ENCODE assay signal across 8 cellular contexts in genomic region chr17:40582328-40582901, GRCh38. TPM values are rescaled to one million over a fixed set of nuclear protein-coding genes. Genes with fewer than 3 reads are reported as not detected.
DNase-seq lines count a peak whose midpoint lies in the region; ATAC-seq and TF ChIP-seq lines count a peak whose summit lies in the region.

No MANE protein-coding gene starts in this region.

- CTCF ChIA-PET in activated CD4-positive, alpha-beta T cell treated with anti-CD3 and anti-CD28 coated beads for 36 hours (lab: Charles Lee) = interaction anchor here (0.6 to 1.2 kb wide), 3 partner anchors 15 to 39 kb away, joined by 3 to 4 read pairs (median 4); no protein-coding TSS in a partner anchor

- H3K4me3 Mint-ChIP-seq in activated CD4-positive, alpha-beta T cell treated with anti-CD3 and anti-CD28 coated beads for 36 hours = peak overlapping the region; percentile 50

- H3K36me3 ChIP-seq in gastroesophageal sphincter (no peaks in the 10 kb centered on the region), mesendoderm (ENCODE audit: control insufficient read depth, insufficient read depth, low read length) (no peaks in the 10 kb centered on the region)

- POLR2A ChIA-PET in activated CD4-positive, alpha-beta T cell treated with anti-CD3 and anti-CD28 coated beads for 36 hours (lab: Charles Lee) = interaction anchor here (0.6 to 2.4 kb wide), 6 partner anchors 15 to 32 kb away, joined by 3 to 21 read pairs (median 6); partner anchors contain the start of gene CCR7

- H4K8ac ChIP-seq in mesendoderm (ENCODE audit: low read depth, low read length) = no peak overlapping the region

- peak overlapping the region; percentile 93 for H3K27ac Mint-ChIP-seq in activated CD4-positive, alpha-beta T cell treated with anti-CD3 and anti-CD28 coated beads for 36 hours

- H2BK120ac ChIP-seq in mesendoderm (ENCODE audit: low read depth, low read length) = no peak overlapping the region

- H3K79me1 ChIP-seq in mesendoderm (ENCODE audit: low read length) = no peaks in the 10 kb centered on the region

- no peak overlapping the region for H3K4ac ChIP-seq in mesendoderm (ENCODE audit: low read depth, low read length)

- no peak overlapping the region for H4K5ac ChIP-seq in mesendoderm (ENCODE audit: low read length)

- no peak overlapping the region for H2BK15ac ChIP-seq in mesendoderm (replicated peaks; ENCODE audit: low read depth)

- H3K36me3 Mint-ChIP-seq in activated CD4-positive, alpha-beta T cell treated with anti-CD3 and anti-CD28 coated beads for 36 hours (ENCODE audit: low read depth) = peaks cover 31% of the 10 kb centered on the region

- peaks cover 29% of the 10 kb centered on the region for H3K9me3 Mint-ChIP-seq in activated CD4-positive, alpha-beta T cell treated with anti-CD3 and anti-CD28 coated beads for 36 hours (ENCODE audit: low read depth)

- no peak for TF ChIP-seq EP300 in gastroesophageal sphincter (IDR thresholded peaks at IDR 0.05)

- H3K9me3 ChIP-seq in gastroesophageal sphincter = no peaks in the 10 kb centered on the region

- H3K27me3 Mint-ChIP-seq in activated CD4-positive, alpha-beta T cell treated with anti-CD3 and anti-CD28 coated beads for 36 hours = no peaks in the 10 kb centered on the region

- ATAC-seq in GM18861 (IDR thresholded peaks at IDR 0.05; ENCODE audit: unreplicated experiment) (peak; percentile 76), HG02759 (IDR thresholded peaks at IDR 0.05; ENCODE audit: unreplicated experiment) (peak; percentile 93), gastroesophageal sphincter (peak; percentile 84)
- ATAC-seq in activated CD4-positive, alpha-beta T cell treated with anti-CD3 and anti-CD28 coated beads for 36 hours = peak; percentile 68

- H3K9ac ChIP-seq in mesendoderm (ENCODE audit: low read length) = no peak overlapping the region

- WGBS in gastroesophageal sphincter (ENCODE audit: low coverage in 1 of 2), 2 donors = 30 to 35% methylated on average over 5 to 11 of the region's 11 CpGs
- no CpG with 5 or more reads among the region's 11 CpGs for WGBS in mesendoderm (ENCODE audit: extremely low coverage, insufficient coverage, low lambda C conversion rate)

- no peak overlapping the region for H3K4me3 ChIP-seq in gastroesophageal sphincter
- H3K4me3 ChIP-seq in mesendoderm (ENCODE audit: low read length) = no peak overlapping the region

- no peak for TF ChIP-seq POLR2A in gastroesophageal sphincter (IDR thresholded peaks at IDR 0.05)

- peaks cover 91% of the 10 kb centered on the region for H3K4me1 Mint-ChIP-seq in activated CD4-positive, alpha-beta T cell treated with anti-CD3 and anti-CD28 coated beads for 36 hours

- H3K18ac ChIP-seq in mesendoderm (ENCODE audit: low read length) = no peak overlapping the region

- peak; percentile 18 for DNase-seq in NCI-H1417 treated with DMSO at 0.1 percent for 48 hours (lab: John Stamatoyannopoulos, UW)
- DNase-seq in activated CD4-positive, alpha-beta T cell treated with anti-CD3 and anti-CD28 coated beads for 36 hours = peak; percentile 82
- DNase-seq in ureter (ENCODE audit: low spot score) = peak; percentile 79
- no peak for DNase-seq in NK-92 (lab: John Stamatoyannopoulos, UW; ENCODE audit: unreplicated experiment)
- no peak for DNase-seq in mesendoderm

- H3K27me3 ChIP-seq in gastroesophageal sphincter (no peaks in the 10 kb centered on the region), mesendoderm (ENCODE audit: insufficient read depth, low read length, poor library complexity) (no peaks in the 10 kb centered on the region)

- no peak overlapping the region for H2BK5ac ChIP-seq in mesendoderm (ENCODE audit: low read length)

- H3K56ac ChIP-seq in mesendoderm (ENCODE audit: low read length) = no peak overlapping the region

- no peak overlapping the region for H3K4me2 ChIP-seq in mesendoderm (ENCODE audit: low read length)

- no peak for TF ChIP-seq CTCF in gastroesophageal sphincter (IDR thresholded peaks at IDR 0.05)

- H2AK5ac ChIP-seq in mesendoderm (ENCODE audit: low read length) = no peak overlapping the region

- H3K4me1 ChIP-seq in gastroesophageal sphincter = no peaks in the 10 kb centered on the region
- H3K4me1 ChIP-seq in mesendoderm (ENCODE audit: control insufficient read depth, low read depth, low read length) = no peaks in the 10 kb centered on the region

- H3K79me2 ChIP-seq in mesendoderm (ENCODE audit: control insufficient read depth, insufficient read depth, low read length) = no peaks in the 10 kb centered on the region

- peak overlapping the region in 3 of 4 donors; percentile 23 to 42 (median 41) for H3K27ac ChIP-seq in gastroesophageal sphincter
- no peak overlapping the region for H3K27ac ChIP-seq in mesendoderm (ENCODE audit: low read depth, low read length)

- intact Hi-C loops in activated CD4-positive, alpha-beta T cell treated with anti-CD3 and anti-CD28 coated beads for 36 hours (cut with DNase I, micrococcal nuclease) = loop anchor here (1.0 to 2.0 kb wide), 2 partner anchors 14 to 16 kb away; no protein-coding TSS in a partner anchor

- no peak overlapping the region for H3K23ac ChIP-seq in mesendoderm (ENCODE audit: low read length)

RNA-seq across cellular contexts. Expression of gene CCR7, which starts 17.1 kb away (rescaled TPM):
- total RNA-seq in activated CD4-positive, alpha-beta T cell treated with anti-CD3 and anti-CD28 coated beads for 36 hours = 100 to 1,000 TPM; 325 to 389 TPM
- total RNA-seq in gastroesophageal sphincter (1 to 10 TPM in 1 of 4 donors, under 1 TPM in 2, not detected in 1; 0.15 to 2.2 (median 0.35) TPM), ureter (0.57 TPM)
- polyA plus RNA-seq in mesendoderm (2013, experiment 1 of 2) = 3.8 TPM
- 3.8 TPM for polyA plus RNA-seq in mesendoderm (2013, experiment 2 of 2)

Comparison
In these comparisons a context has a peak if more than half of its experiments do, and no peak if none do; other contexts are left out.
1. DNase-seq: peak in NCI-H1417 treated with DMSO at 0.1 percent for 48 hours (single experiment), activated CD4-positive, alpha-beta T cell treated with anti-CD3 and anti-CD28 coated beads for 36 hours (single experiment) and ureter (single experiment); none in NK-92 (single experiment) and mesendoderm (single experiment).
2. RNA of gene CCR7, which starts 17.1 kb away (total RNA-seq): 325 to 389 TPM in activated CD4-positive, alpha-beta T cell treated with anti-CD3 and anti-CD28 coated beads for 36 hours; 0.57 TPM in ureter (single experiment) and 0.15 to 2.2 TPM in gastroesophageal sphincter; every median in the first group is over 100 times any median in the second.
3. Peak in every context shown above with its lines, with median percentiles within 50 percentile points of each other: ATAC-seq.